In the genomic region with DNA sequence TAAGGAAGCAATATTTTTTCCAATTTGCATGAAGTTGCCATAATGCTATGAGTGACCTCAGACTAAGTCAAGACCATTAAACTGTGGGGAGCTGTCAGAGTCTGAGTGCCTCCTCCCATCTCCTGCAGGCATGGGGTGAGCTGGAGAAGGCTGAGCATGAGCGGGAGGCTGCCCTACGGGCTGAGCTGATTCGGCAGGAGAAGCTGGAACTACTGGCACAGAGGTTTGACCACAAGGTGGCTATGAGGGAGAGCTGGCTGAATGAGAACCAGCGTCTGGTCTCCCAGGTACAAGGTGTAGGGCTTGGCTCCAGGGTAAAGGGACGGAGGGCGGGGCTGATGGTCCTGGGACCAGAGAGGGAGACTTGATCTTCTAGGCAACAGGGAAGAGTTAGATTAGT, we compare ENCODE assay signal across 1 cellular context.
TF ChIP-seq lines count a peak whose summit lies in the region.

No MANE protein-coding gene starts in this region.

TF ChIP-seq in GM23338, 12 proteins besides CTCF, POLR2A, EP300 and RAD21 (continued from another document):
- TF ChIP-seq, protein P1, sequence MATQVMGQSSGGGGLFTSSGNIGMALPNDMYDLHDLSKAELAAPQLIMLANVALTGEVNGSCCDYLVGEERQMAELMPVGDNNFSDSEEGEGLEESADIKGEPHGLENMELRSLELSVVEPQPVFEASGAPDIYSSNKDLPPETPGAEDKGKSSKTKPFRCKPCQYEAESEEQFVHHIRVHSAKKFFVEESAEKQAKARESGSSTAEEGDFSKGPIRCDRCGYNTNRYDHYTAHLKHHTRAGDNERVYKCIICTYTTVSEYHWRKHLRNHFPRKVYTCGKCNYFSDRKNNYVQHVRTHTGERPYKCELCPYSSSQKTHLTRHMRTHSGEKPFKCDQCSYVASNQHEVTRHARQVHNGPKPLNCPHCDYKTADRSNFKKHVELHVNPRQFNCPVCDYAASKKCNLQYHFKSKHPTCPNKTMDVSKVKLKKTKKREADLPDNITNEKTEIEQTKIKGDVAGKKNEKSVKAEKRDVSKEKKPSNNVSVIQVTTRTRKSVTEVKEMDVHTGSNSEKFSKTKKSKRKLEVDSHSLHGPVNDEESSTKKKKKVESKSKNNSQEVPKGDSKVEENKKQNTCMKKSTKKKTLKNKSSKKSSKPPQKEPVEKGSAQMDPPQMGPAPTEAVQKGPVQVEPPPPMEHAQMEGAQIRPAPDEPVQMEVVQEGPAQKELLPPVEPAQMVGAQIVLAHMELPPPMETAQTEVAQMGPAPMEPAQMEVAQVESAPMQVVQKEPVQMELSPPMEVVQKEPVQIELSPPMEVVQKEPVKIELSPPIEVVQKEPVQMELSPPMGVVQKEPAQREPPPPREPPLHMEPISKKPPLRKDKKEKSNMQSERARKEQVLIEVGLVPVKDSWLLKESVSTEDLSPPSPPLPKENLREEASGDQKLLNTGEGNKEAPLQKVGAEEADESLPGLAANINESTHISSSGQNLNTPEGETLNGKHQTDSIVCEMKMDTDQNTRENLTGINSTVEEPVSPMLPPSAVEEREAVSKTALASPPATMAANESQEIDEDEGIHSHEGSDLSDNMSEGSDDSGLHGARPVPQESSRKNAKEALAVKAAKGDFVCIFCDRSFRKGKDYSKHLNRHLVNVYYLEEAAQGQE (IDR thresholded peaks at IDR 0.05; ENCODE audit: unreplicated experiment) = no peak
TF ChIP-seq in GM23338: peak in this region for 1.
